In genomic region chr7:24381919-24382505, GRCh38 we compare ENCODE assay signal across 1 cellular context.
TF ChIP-seq lines count a peak whose summit lies in the region.

No MANE protein-coding gene starts in this region.

TF ChIP-seq in SK-N-SH treated with all-trans-retinoic acid at 6 μM for 48 hours, 23 proteins besides CTCF, POLR2A, EP300 and RAD21 (continued from another document):
- TF ChIP-seq TSHZ2 (CRISPR knock-in tag; IDR thresholded peaks at IDR 0.05) (no peak), PPARA (CRISPR knock-in tag; IDR thresholded peaks at IDR 0.05; ENCODE audit: borderline replicate concordance) (no peak), CSRNP3 (CRISPR knock-in tag; IDR thresholded peaks at IDR 0.05) (no peak), ZNF565 (CRISPR knock-in tag; conservative IDR thresholded peaks at IDR 0.05; ENCODE audit: low read depth) (no peak), ISL1 (CRISPR knock-in tag; IDR thresholded peaks at IDR 0.05) (no peak), BACH2 (CRISPR knock-in tag; IDR thresholded peaks at IDR 0.05; ENCODE audit: borderline replicate concordance) (no peak)
- TF ChIP-seq, protein P1, sequence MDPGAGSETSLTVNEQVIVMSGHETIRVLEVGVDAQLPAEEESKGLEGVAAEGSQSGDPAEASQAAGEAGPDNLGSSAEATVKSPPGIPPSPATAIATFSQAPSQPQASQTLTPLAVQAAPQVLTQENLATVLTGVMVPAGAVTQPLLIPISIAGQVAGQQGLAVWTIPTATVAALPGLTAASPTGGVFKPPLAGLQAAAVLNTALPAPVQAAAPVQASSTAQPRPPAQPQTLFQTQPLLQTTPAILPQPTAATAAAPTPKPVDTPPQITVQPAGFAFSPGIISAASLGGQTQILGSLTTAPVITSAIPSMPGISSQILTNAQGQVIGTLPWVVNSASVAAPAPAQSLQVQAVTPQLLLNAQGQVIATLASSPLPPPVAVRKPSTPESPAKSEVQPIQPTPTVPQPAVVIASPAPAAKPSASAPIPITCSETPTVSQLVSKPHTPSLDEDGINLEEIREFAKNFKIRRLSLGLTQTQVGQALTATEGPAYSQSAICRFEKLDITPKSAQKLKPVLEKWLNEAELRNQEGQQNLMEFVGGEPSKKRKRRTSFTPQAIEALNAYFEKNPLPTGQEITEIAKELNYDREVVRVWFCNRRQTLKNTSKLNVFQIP (CRISPR knock-in tag; IDR thresholded peaks at IDR 0.05; ENCODE audit: borderline replicate concordance, low read depth): no peak
